18 cellular contexts compared by ENCODE assay signal in genomic region chr5:14004598-14005394, GRCh38.
A peak's percentile ranks its signal among the peaks of the same experiment; 100 is the strongest.
DNase-seq lines count a peak whose midpoint lies in the region; FAIRE-seq lines count a peak whose summit lies in the region.
"Had no signal": no experiment of that assay in that cellular context is flagged by ENCODE, and none has a peak within 500 bp of the region (broad histone marks: within the 10 kb centered on the region; RNA-seq: fewer than 3 reads in every experiment).

No MANE protein-coding gene starts in this region.

- H2AK5ac ChIP-seq in mesendoderm (ENCODE audit: low read length), result no peak overlapping the region

- no peak overlapping the region for H3K27ac ChIP-seq in mesendoderm (ENCODE audit: low read depth, low read length)
- H3K27ac ChIP-seq: 22Rv1, SJCRH30 had no signal

- H3K27me3 ChIP-seq in adipocyte (replicated peaks; ENCODE audit: control insufficient read depth, insufficient read depth, low read length) (no peaks in the 10 kb centered on the region), mesendoderm (ENCODE audit: insufficient read depth, low read length, poor library complexity) (no peaks in the 10 kb centered on the region)
- H3K27me3 ChIP-seq: SJCRH30 had no signal

- no CpG with 5 or more reads among the region's 6 CpGs for WGBS in mesendoderm (ENCODE audit: extremely low coverage, insufficient coverage, low lambda C conversion rate)

- H3K4me2 ChIP-seq in mesendoderm (ENCODE audit: low read length), result no peak overlapping the region

- FAIRE-seq in HTR-8/SVneo (lab: Jason Lieb, UNC), result no peak

- no peak overlapping the region for H3K18ac ChIP-seq in mesendoderm (ENCODE audit: low read length)

- DNase-seq in NCI-H2029 (lab: John Stamatoyannopoulos, UW), result peak; percentile 8
- DNase-seq in NCI-H2029 treated with DMSO at 0.1 percent for 48 hours (lab: John Stamatoyannopoulos, UW), result no peak
- peak; percentile 31 for DNase-seq in LoVo (ENCODE audit: low spot score)
- peak; percentile 35 for DNase-seq in adipocyte (ENCODE audit: low read depth)
- peak; percentile 69 for DNase-seq in mesendoderm
- DNase-seq in C1 segment of cervical spinal cord (lab: John Stamatoyannopoulos, UW), result no peak
- DNase-seq in RKO (ENCODE audit: low spot score), result no peak
- DNase-seq in HTR-8/SVneo (ENCODE audit: insufficient read length, low spot score), result no peak
- DNase-seq: Caco-2, GF-D8, H9, NCI-H1436 treated with DMSO at 0.1 percent for 48 hours, NCI-H2171, NCI-H446 treated with DMSO at 0.1 percent for 48 hours, NCI-H748 treated with DMSO at 0.1 percent for 48 hours, RPMI8226, SJCRH30 had no signal

- H3K9me3 ChIP-seq in adipocyte (ENCODE audit: control insufficient read depth, low read length), result no peaks in the 10 kb centered on the region
- H3K9me3 ChIP-seq: Caco-2, SJCRH30 had no signal

- H3K4me3 ChIP-seq in adipocyte (ENCODE audit: low read length) (no peak overlapping the region), mesendoderm (ENCODE audit: low read length) (no peak overlapping the region)
- H3K4me3 ChIP-seq: SJCRH30 had no signal

- H3K23ac ChIP-seq in mesendoderm (ENCODE audit: low read length), result no peak overlapping the region

- peaks cover 32% of the 10 kb centered on the region for H3K4me1 ChIP-seq in adipocyte (ENCODE audit: control insufficient read depth, insufficient read depth, low read length)
- no peaks in the 10 kb centered on the region for H3K4me1 ChIP-seq in mesendoderm (ENCODE audit: control insufficient read depth, low read depth, low read length)

- H4K8ac ChIP-seq in mesendoderm (ENCODE audit: low read depth, low read length), result no peak overlapping the region

- H3K4ac ChIP-seq in mesendoderm (ENCODE audit: low read depth, low read length), result no peak overlapping the region

- H3K9ac ChIP-seq in adipocyte (ENCODE audit: low read length), result peak overlapping the region; percentile 20
- no peak overlapping the region for H3K9ac ChIP-seq in mesendoderm (ENCODE audit: low read length)

- H4K5ac ChIP-seq in mesendoderm (ENCODE audit: low read length), result no peak overlapping the region

- H3K56ac ChIP-seq in mesendoderm (ENCODE audit: low read length), result peak overlapping the region; percentile 5

- no peaks in the 10 kb centered on the region for H3K79me2 ChIP-seq in mesendoderm (ENCODE audit: control insufficient read depth, insufficient read depth, low read length)

- no peaks in the 10 kb centered on the region for H3K79me1 ChIP-seq in mesendoderm (ENCODE audit: low read length)

- H2BK15ac ChIP-seq in mesendoderm (replicated peaks; ENCODE audit: low read depth), result no peak overlapping the region

- H3K36me3 ChIP-seq in adipocyte (ENCODE audit: control insufficient read depth, insufficient read depth, low read length, severe bottlenecking) (no peaks in the 10 kb centered on the region), mesendoderm (ENCODE audit: control insufficient read depth, insufficient read depth, low read length) (no peaks in the 10 kb centered on the region)
- H3K36me3 ChIP-seq: SJCRH30 had no signal

- no peak overlapping the region for H2BK120ac ChIP-seq in mesendoderm (ENCODE audit: low read depth, low read length)

- no peak overlapping the region for H2BK5ac ChIP-seq in mesendoderm (ENCODE audit: low read length)

Comparison
In these comparisons a context has a peak if more than half of its experiments do, and no peak if none do; other contexts are left out.
1. DNase-seq: peak in NCI-H2029 (single experiment), LoVo (single experiment), adipocyte (single experiment) and mesendoderm (single experiment); none in NCI-H2029 treated with DMSO at 0.1 percent for 48 hours (single experiment), C1 segment of cervical spinal cord (0 of 14), RKO (single experiment) and HTR-8/SVneo (single experiment).